ENCODE assay signal across 8 cellular contexts in genomic region chr7:29408841-29409243, GRCh38.
DNase-seq lines count a peak whose midpoint lies in the region; ATAC-seq and TF ChIP-seq lines count a peak whose summit lies in the region.

No MANE protein-coding gene starts in this region.

- DNase-seq in COLO829 (ENCODE audit: low spot score) (peak; percentile 89), NCI-H1436 treated with DMSO at 0.1 percent for 48 hours (lab: John Stamatoyannopoulos, UW) (peak; percentile 23), breast epithelium (ENCODE audit: low spot score in 2 of 2) (peak in 1 of 2 donors; percentile 41), iris pigment epithelial cell (ENCODE audit: low read depth) (peak; percentile 61)
- peak; percentile 29 for DNase-seq in T-helper 2 cell treated with Interferon-gamma antibody and Interleukin-4, amounts not matched to agents 5 μg/mL and 100 μg/mL, for 36 hours (ENCODE audit: low spot score)
- peak; percentile 3 to 38 (median 28) for DNase-seq in stimulated activated CD4-positive, alpha-beta T cell treated with anti-CD3 and anti-CD28 coated beads, Interleukin-1b, Interleukin-23, amount 100 ng/mL, for 24 hours (ENCODE audit: low read depth in 4 of 4, low spot score in 1 of 4)

- no peak overlapping the region for H3K4me3 ChIP-seq in breast epithelium

- peaks cover 12% of the 10 kb centered on the region for H3K27me3 Mint-ChIP-seq in T-helper 2 cell treated with Interferon-gamma antibody and Interleukin-4, amounts not matched to agents 5 μg/mL and 100 μg/mL, for 36 hours (ENCODE audit: low read depth)

- H3K4me1 ChIP-seq in breast epithelium = no peaks in the 10 kb centered on the region

- H3K4me1 Mint-ChIP-seq in T-helper 2 cell treated with Interferon-gamma antibody and Interleukin-4, amounts not matched to agents 5 μg/mL and 100 μg/mL, for 36 hours (ENCODE audit: low read depth) = no peaks in the 10 kb centered on the region

- H3K27me3 ChIP-seq in breast epithelium = no peaks in the 10 kb centered on the region

- H3K4me3 Mint-ChIP-seq in T-helper 2 cell treated with Interferon-gamma antibody and Interleukin-4, amounts not matched to agents 5 μg/mL and 100 μg/mL, for 36 hours = no peak overlapping the region

- no peaks in the 10 kb centered on the region for H3K36me3 Mint-ChIP-seq in T-helper 2 cell treated with Interferon-gamma antibody and Interleukin-4, amounts not matched to agents 5 μg/mL and 100 μg/mL, for 36 hours (ENCODE audit: low read depth)

- no peaks in the 10 kb centered on the region for H3K36me3 ChIP-seq in breast epithelium

- intact Hi-C loops in breast epithelium (cut with DNase I; ENCODE audit: low total_unique reads) = no loop called here

- peak; percentile 91 to 95 (median 95) for TF ChIP-seq CTCF in breast epithelium (IDR thresholded peaks at IDR 0.05)

- no peak for TF ChIP-seq POLR2A in breast epithelium (IDR thresholded peaks at IDR 0.05)

- no peaks in the 10 kb centered on the region for H3K9me3 ChIP-seq in breast epithelium

- no peak overlapping the region for H3K27ac Mint-ChIP-seq in T-helper 2 cell treated with Interferon-gamma antibody and Interleukin-4, amounts not matched to agents 5 μg/mL and 100 μg/mL, for 36 hours

- no peak overlapping the region for H3K27ac ChIP-seq in breast epithelium

- no peaks in the 10 kb centered on the region for H3K9me3 Mint-ChIP-seq in T-helper 2 cell treated with Interferon-gamma antibody and Interleukin-4, amounts not matched to agents 5 μg/mL and 100 μg/mL, for 36 hours

- ATAC-seq in GM21825 (IDR thresholded peaks at IDR 0.05; ENCODE audit: unreplicated experiment) (peak; percentile 60), HG03457 (IDR thresholded peaks at IDR 0.05; ENCODE audit: unreplicated experiment) (no peak)
